Comparison of ENCODE assay signal across 1 cellular context in the genomic region with DNA sequence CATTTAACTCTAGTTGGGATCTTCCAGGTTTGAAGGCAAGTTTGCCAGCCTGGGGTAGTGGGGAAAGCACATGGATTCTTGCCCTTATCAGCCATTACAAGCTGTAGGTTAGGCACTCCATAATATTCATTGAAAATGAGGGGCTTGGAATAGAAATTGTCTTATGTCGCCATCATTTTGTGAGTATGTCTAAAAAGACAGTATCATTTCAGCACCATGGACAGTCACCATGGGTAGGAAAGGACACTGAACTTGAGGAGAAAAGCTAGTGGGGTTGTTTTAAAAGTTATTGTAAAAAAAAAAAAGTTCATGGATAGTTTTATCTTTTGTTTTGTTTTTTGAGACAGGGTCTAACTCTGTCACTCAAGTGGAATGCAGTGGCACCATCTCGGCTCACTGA.
TF ChIP-seq lines count a peak whose summit lies in the region.

No MANE protein-coding gene starts in this region.

TF ChIP-seq in HepG2, 621 proteins besides CTCF, POLR2A, EP300 and RAD21 (continued from another document):
- TF ChIP-seq, protein P1, sequence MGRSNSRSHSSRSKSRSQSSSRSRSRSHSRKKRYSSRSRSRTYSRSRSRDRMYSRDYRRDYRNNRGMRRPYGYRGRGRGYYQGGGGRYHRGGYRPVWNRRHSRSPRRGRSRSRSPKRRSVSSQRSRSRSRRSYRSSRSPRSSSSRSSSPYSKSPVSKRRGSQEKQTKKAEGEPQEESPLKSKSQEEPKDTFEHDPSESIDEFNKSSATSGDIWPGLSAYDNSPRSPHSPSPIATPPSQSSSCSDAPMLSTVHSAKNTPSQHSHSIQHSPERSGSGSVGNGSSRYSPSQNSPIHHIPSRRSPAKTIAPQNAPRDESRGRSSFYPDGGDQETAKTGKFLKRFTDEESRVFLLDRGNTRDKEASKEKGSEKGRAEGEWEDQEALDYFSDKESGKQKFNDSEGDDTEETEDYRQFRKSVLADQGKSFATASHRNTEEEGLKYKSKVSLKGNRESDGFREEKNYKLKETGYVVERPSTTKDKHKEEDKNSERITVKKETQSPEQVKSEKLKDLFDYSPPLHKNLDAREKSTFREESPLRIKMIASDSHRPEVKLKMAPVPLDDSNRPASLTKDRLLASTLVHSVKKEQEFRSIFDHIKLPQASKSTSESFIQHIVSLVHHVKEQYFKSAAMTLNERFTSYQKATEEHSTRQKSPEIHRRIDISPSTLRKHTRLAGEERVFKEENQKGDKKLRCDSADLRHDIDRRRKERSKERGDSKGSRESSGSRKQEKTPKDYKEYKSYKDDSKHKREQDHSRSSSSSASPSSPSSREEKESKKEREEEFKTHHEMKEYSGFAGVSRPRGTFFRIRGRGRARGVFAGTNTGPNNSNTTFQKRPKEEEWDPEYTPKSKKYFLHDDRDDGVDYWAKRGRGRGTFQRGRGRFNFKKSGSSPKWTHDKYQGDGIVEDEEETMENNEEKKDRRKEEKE (IDR thresholded peaks at IDR 0.05), result no peak
- no peak for TF ChIP-seq ZNF30 (CRISPR knock-in tag; IDR thresholded peaks at IDR 0.05)
- no peak for TF ChIP-seq IRX3 (CRISPR knock-in tag; IDR thresholded peaks at IDR 0.05; ENCODE audit: borderline replicate concordance, low read depth)
- TF ChIP-seq, protein P2, sequence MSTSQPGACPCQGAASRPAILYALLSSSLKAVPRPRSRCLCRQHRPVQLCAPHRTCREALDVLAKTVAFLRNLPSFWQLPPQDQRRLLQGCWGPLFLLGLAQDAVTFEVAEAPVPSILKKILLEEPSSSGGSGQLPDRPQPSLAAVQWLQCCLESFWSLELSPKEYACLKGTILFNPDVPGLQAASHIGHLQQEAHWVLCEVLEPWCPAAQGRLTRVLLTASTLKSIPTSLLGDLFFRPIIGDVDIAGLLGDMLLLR (CRISPR knock-in tag; IDR thresholded peaks at IDR 0.05), result no peak
- TF ChIP-seq TARDBP (CRISPR knock-in tag; IDR thresholded peaks at IDR 0.05), result no peak
- no peak for TF ChIP-seq ZNF83 (CRISPR knock-in tag; IDR thresholded peaks at IDR 0.05; ENCODE audit: borderline replicate concordance)
- TF ChIP-seq, protein P3, sequence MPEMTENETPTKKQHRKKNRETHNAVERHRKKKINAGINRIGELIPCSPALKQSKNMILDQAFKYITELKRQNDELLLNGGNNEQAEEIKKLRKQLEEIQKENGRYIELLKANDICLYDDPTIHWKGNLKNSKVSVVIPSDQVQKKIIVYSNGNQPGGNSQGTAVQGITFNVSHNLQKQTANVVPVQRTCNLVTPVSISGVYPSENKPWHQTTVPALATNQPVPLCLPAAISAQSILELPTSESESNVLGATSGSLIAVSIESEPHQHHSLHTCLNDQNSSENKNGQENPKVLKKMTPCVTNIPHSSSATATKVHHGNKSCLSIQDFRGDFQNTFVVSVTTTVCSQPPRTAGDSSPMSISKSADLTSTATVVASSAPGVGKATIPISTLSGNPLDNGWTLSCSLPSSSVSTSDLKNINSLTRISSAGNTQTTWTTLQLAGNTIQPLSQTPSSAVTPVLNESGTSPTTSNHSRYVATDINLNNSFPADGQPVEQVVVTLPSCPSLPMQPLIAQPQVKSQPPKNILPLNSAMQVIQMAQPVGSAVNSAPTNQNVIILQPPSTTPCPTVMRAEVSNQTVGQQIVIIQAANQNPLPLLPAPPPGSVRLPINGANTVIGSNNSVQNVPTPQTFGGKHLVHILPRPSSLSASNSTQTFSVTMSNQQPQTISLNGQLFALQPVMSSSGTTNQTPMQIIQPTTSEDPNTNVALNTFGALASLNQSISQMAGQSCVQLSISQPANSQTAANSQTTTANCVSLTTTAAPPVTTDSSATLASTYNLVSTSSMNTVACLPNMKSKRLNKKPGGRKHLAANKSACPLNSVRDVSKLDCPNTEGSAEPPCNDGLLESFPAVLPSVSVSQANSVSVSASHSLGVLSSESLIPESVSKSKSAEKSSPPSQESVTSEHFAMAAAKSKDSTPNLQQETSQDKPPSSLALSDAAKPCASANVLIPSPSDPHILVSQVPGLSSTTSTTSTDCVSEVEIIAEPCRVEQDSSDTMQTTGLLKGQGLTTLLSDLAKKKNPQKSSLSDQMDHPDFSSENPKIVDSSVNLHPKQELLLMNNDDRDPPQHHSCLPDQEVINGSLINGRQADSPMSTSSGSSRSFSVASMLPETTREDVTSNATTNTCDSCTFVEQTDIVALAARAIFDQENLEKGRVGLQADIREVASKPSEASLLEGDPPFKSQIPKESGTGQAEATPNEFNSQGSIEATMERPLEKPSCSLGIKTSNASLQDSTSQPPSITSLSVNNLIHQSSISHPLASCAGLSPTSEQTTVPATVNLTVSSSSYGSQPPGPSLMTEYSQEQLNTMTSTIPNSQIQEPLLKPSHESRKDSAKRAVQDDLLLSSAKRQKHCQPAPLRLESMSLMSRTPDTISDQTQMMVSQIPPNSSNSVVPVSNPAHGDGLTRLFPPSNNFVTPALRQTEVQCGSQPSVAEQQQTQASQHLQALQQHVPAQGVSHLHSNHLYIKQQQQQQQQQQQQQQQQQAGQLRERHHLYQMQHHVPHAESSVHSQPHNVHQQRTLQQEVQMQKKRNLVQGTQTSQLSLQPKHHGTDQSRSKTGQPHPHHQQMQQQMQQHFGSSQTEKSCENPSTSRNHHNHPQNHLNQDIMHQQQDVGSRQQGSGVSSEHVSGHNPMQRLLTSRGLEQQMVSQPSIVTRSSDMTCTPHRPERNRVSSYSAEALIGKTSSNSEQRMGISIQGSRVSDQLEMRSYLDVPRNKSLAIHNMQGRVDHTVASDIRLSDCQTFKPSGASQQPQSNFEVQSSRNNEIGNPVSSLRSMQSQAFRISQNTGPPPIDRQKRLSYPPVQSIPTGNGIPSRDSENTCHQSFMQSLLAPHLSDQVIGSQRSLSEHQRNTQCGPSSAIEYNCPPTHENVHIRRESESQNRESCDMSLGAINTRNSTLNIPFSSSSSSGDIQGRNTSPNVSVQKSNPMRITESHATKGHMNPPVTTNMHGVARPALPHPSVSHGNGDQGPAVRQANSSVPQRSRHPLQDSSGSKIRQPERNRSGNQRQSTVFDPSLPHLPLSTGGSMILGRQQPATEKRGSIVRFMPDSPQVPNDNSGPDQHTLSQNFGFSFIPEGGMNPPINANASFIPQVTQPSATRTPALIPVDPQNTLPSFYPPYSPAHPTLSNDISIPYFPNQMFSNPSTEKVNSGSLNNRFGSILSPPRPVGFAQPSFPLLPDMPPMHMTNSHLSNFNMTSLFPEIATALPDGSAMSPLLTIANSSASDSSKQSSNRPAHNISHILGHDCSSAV (CRISPR knock-in tag; IDR thresholded peaks at IDR 0.05; ENCODE audit: borderline replicate concordance), result no peak
- TF ChIP-seq RBFOX2 (IDR thresholded peaks at IDR 0.05; ENCODE audit: low read depth, low read length), result no peak
- TF ChIP-seq PHF20 (CRISPR knock-in tag; IDR thresholded peaks at IDR 0.05), result no peak
- no peak for TF ChIP-seq PRMT3 (CRISPR knock-in tag; IDR thresholded peaks at IDR 0.05; ENCODE audit: borderline replicate concordance, low read depth)
- TF ChIP-seq, protein P4, sequence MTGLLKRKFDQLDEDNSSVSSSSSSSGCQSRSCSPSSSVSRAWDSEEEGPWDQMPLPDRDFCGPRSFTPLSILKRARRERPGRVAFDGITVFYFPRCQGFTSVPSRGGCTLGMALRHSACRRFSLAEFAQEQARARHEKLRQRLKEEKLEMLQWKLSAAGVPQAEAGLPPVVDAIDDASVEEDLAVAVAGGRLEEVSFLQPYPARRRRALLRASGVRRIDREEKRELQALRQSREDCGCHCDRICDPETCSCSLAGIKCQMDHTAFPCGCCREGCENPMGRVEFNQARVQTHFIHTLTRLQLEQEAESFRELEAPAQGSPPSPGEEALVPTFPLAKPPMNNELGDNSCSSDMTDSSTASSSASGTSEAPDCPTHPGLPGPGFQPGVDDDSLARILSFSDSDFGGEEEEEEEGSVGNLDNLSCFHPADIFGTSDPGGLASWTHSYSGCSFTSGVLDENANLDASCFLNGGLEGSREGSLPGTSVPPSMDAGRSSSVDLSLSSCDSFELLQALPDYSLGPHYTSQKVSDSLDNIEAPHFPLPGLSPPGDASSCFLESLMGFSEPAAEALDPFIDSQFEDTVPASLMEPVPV (CRISPR knock-in tag; IDR thresholded peaks at IDR 0.05), result no peak
- TF ChIP-seq KLF6 (CRISPR knock-in tag; IDR thresholded peaks at IDR 0.05), result peak; percentile 54; the same call in 1 of the 2 replicates
- no peak for TF ChIP-seq PHF8 (CRISPR knock-in tag; IDR thresholded peaks at IDR 0.05)
- TF ChIP-seq GATAD2A (CRISPR knock-in tag; IDR thresholded peaks at IDR 0.05), result no peak
- no peak for TF ChIP-seq AGO2 (optimal IDR thresholded peaks at IDR 0.05; ENCODE audit: low read depth, low read length)
- TF ChIP-seq, protein P5, sequence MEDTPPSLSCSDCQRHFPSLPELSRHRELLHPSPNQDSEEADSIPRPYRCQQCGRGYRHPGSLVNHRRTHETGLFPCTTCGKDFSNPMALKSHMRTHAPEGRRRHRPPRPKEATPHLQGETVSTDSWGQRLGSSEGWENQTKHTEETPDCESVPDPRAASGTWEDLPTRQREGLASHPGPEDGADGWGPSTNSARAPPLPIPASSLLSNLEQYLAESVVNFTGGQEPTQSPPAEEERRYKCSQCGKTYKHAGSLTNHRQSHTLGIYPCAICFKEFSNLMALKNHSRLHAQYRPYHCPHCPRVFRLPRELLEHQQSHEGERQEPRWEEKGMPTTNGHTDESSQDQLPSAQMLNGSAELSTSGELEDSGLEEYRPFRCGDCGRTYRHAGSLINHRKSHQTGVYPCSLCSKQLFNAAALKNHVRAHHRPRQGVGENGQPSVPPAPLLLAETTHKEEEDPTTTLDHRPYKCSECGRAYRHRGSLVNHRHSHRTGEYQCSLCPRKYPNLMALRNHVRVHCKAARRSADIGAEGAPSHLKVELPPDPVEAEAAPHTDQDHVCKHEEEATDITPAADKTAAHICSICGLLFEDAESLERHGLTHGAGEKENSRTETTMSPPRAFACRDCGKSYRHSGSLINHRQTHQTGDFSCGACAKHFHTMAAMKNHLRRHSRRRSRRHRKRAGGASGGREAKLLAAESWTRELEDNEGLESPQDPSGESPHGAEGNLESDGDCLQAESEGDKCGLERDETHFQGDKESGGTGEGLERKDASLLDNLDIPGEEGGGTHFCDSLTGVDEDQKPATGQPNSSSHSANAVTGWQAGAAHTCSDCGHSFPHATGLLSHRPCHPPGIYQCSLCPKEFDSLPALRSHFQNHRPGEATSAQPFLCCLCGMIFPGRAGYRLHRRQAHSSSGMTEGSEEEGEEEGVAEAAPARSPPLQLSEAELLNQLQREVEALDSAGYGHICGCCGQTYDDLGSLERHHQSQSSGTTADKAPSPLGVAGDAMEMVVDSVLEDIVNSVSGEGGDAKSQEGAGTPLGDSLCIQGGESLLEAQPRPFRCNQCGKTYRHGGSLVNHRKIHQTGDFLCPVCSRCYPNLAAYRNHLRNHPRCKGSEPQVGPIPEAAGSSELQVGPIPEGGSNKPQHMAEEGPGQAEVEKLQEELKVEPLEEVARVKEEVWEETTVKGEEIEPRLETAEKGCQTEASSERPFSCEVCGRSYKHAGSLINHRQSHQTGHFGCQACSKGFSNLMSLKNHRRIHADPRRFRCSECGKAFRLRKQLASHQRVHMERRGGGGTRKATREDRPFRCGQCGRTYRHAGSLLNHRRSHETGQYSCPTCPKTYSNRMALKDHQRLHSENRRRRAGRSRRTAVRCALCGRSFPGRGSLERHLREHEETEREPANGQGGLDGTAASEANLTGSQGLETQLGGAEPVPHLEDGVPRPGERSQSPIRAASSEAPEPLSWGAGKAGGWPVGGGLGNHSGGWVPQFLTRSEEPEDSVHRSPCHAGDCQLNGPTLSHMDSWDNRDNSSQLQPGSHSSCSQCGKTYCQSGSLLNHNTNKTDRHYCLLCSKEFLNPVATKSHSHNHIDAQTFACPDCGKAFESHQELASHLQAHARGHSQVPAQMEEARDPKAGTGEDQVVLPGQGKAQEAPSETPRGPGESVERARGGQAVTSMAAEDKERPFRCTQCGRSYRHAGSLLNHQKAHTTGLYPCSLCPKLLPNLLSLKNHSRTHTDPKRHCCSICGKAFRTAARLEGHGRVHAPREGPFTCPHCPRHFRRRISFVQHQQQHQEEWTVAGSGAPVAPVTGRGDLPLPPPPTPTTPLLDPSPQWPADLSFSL (CRISPR knock-in tag; IDR thresholded peaks at IDR 0.05), result no peak
- TF ChIP-seq ZNF232 (CRISPR knock-in tag; IDR thresholded peaks at IDR 0.05; ENCODE audit: borderline replicate concordance), result no peak
- TF ChIP-seq ZNF552 (CRISPR knock-in tag; IDR thresholded peaks at IDR 0.05; ENCODE audit: borderline replicate concordance), result no peak
- TF ChIP-seq SRY (CRISPR knock-in tag; IDR thresholded peaks at IDR 0.05), result no peak
- no peak for TF ChIP-seq AGO1 (IDR thresholded peaks at IDR 0.05; ENCODE audit: low read depth, low read length, poor library complexity, severe bottlenecking)
- no peak for TF ChIP-seq ATF7 (IDR thresholded peaks at IDR 0.05)
- TF ChIP-seq ATF7 (CRISPR knock-in tag; IDR thresholded peaks at IDR 0.05), result no peak
